In the genomic region with DNA sequence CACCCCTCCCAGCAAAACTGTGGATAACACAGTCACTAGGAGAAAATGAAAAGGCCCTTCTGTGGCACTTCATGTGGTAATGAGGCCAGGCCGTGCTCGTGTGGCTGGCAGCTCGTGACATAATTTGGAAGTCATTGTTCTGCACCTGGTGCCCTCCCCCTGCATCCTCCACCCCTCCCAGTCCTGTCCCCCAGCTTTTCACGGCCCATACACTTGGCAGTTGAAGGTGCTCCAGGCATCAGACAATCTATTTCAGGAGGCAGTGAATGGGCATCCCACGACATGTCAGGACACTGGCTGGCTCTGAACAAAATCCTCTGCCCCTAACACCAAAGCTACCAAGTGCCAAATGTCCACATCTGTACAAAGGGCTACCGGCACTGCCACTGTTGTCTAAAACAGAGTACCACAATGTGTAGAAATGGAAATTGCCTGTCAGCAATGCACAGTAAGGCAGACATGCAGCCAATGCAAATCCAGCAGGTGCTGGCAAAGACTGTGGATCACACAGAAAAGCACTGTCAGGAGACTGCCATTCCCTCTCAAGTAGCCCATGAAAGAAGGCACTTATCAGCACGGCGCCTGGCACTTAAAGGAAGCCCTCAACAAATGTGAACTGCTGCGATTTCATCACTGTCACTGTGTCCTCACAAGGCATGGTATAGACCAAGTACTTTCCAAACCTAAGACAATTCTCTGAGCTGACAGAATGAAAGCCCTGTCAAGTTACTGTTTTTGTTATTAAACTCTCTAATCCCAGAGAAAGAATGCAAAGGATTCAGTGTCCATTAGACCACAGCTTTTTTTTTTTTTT, we compare ENCODE assay signal across 8 cellular contexts. TPM values are rescaled to one million over a fixed set of nuclear protein-coding genes. Genes with fewer than 3 reads are reported as not detected.
DNase-seq lines count a peak whose midpoint lies in the region; ATAC-seq, FAIRE-seq and TF ChIP-seq lines count a peak whose summit lies in the region.

No MANE protein-coding gene starts in this region.

- H3K4me3 ChIP-seq in NT2/D1 (ENCODE audit: insufficient read length, low read depth) (no peak overlapping the region), breast epithelium (peak overlapping the region in 2 of 3 donors; percentile 32 to 58), HepG2 (replicated peaks in 1 of 3; ENCODE audit: insufficient read depth in 1 of 3, low read depth in 2 of 3, low read length in 3 of 3) (peak overlapping the region in 1 of 3 experiments; percentile 31; a peak in 3 of 6 replicates)

- in situ Hi-C loops in HepG2 (cut with HindIII; ENCODE audit: extremely low pct_ligation_motif_present, low pct_unique_long_range_greater_than_20kb), result no loop called here

- peaks cover 34% of the 10 kb centered on the region for H3K36me3 ChIP-seq in NT2/D1 (ENCODE audit: insufficient read depth, insufficient read length, low read length)
- H3K36me3 ChIP-seq in breast epithelium, result no peaks in the 10 kb centered on the region
- H3K36me3 ChIP-seq in HepG2 (replicated peaks in 1 of 2; ENCODE audit: control insufficient read depth in 1 of 2, insufficient read depth in 2 of 2, low read length in 2 of 2), result peaks cover 12 to 29% of the 10 kb centered on the region in 2 experiments

- no peak for TF ChIP-seq POLR2A in breast epithelium (IDR thresholded peaks at IDR 0.05)
- TF ChIP-seq POLR2A in HepG2 (IDR thresholded peaks at IDR 0.05; ENCODE audit: insufficient read depth in 1 of 2, low read depth in 2 of 2, low read length in 2 of 2), result no peak

- H3K79me2 ChIP-seq in HepG2 (ENCODE audit: insufficient read depth, low read length), result peaks cover 84% of the 10 kb centered on the region

- H3K4me2 ChIP-seq in HepG2 (ENCODE audit: low read depth, low read length), result peak overlapping the region; percentile 83

- intact Hi-C loops in breast epithelium (cut with DNase I; ENCODE audit: low total_unique reads), result no loop called here
- intact Hi-C loops in HepG2 (cut with micrococcal nuclease; ENCODE audit: unreplicated experiment), result loop anchor here (2.0 to 5.0 kb wide), 3 partner anchors 27 to 80 kb away; no protein-coding TSS in a partner anchor

- peak; percentile 8 for ATAC-seq in HG03280 (IDR thresholded peaks at IDR 0.05; ENCODE audit: unreplicated experiment)
- peak; percentile 5 for ATAC-seq in HepG2

- WGBS in HepG2 (ENCODE audit: low lambda C conversion rate), result 49% methylated on average over 6 of the region's 9 CpGs

- POLR2A ChIA-PET in HepG2 (lab: Yijun Ruan, JAX), result interaction anchor here (1.1 to 2.2 kb wide), 5 partner anchors 13 to 42 kb away, joined by 3 to 11 read pairs (median 4); no protein-coding TSS in a partner anchor

- peak; percentile 16 for DNase-seq in NCI-H1694 (lab: John Stamatoyannopoulos, UW)
- no peak for DNase-seq in NCI-H1694 treated with DMSO at 0.1 percent for 48 hours (lab: John Stamatoyannopoulos, UW)
- no peak for DNase-seq in NT2/D1 (ENCODE audit: low read depth, low spot score)
- no peak for DNase-seq in breast epithelium (ENCODE audit: low spot score in 2 of 2)
- no peak for DNase-seq in HepG2 (ENCODE audit: low spot score)
- no peak for DNase-seq in urothelium cell line (ENCODE audit: low spot score)

- H3K4me1 ChIP-seq in NT2/D1 (ENCODE audit: insufficient read depth, insufficient read length) (peaks cover 12% of the 10 kb centered on the region), breast epithelium (peaks cover 13 to 47% of the 10 kb centered on the region in 2 donors), HepG2 (ENCODE audit: insufficient read depth, low read length) (peaks cover 55% of the 10 kb centered on the region)

- H3K27ac ChIP-seq in breast epithelium, result peak overlapping the region; percentile 97 to 99
- H3K27ac ChIP-seq in HepG2 (ENCODE audit: extremely low read length, insufficient read depth, low read length), result peak overlapping the region; percentile 86
- H3K27ac ChIP-seq in temporal lobe (ENCODE audit: low read depth, low read length), result peak overlapping the region; percentile 94

- no peak for TF ChIP-seq RAD21 in HepG2 (CRISPR knock-in tag; IDR thresholded peaks at IDR 0.05)

- CTCF ChIA-PET in HepG2 (lab: Yijun Ruan, JAX; ENCODE audit: low intra/inter-chr PET ratio, low total read pairs), result interaction anchor here (1.8 kb wide), 1 partner anchor 27 kb away, joined by 3 read pairs; no protein-coding TSS in a partner anchor

- BruUV-seq in HepG2 (replicated peaks; lab: Mats Ljungman, UMichigan), result no TSS peak

- FAIRE-seq in HepG2 (lab: Jason Lieb, UNC) (no peak), urothelium cell line (lab: Jason Lieb, UNC) (no peak)

- H3K9me3 ChIP-seq in NT2/D1 (ENCODE audit: insufficient read depth, low read length), result no peaks in the 10 kb centered on the region
- H3K9me3 ChIP-seq in breast epithelium, result no peaks in the 10 kb centered on the region
- no peaks in the 10 kb centered on the region for H3K9me3 ChIP-seq in HepG2 (ENCODE audit: low read length)

- H3K9ac ChIP-seq in NT2/D1 (ENCODE audit: insufficient read length, low read depth) (peak overlapping the region; percentile 61), HepG2 (ENCODE audit: insufficient read depth, low read depth, low read length) (peak overlapping the region; percentile 55)

- TF ChIP-seq CTCF in breast epithelium (IDR thresholded peaks at IDR 0.05), result no peak
- no peak for TF ChIP-seq CTCF in HepG2 (CRISPR knock-in tag; IDR thresholded peaks at IDR 0.05)

- H2AFZ ChIP-seq in HepG2 (ENCODE audit: low read length), result no peak overlapping the region

- H4K20me1 ChIP-seq in HepG2 (ENCODE audit: insufficient read depth, low read length), result no peaks in the 10 kb centered on the region; the same call in 1 of the 2 replicates

- H3K27me3 ChIP-seq in NT2/D1 (ENCODE audit: insufficient read depth, insufficient read length), result no peaks in the 10 kb centered on the region
- H3K27me3 ChIP-seq in breast epithelium, result no peaks in the 10 kb centered on the region
- H3K27me3 ChIP-seq in HepG2 (ENCODE audit: control insufficient read depth in 1 of 2, insufficient read depth in 2 of 2, low read length in 2 of 2), result no peaks in the 10 kb centered on the region

- TF ChIP-seq EP300 in HepG2 (IDR thresholded peaks at IDR 0.05; ENCODE audit: low read depth in 2 of 2, low read length in 2 of 2), result no peak
- no peak for TF ChIP-seq EP300 in HepG2 (CRISPR knock-in tag; IDR thresholded peaks at IDR 0.05; ENCODE audit: borderline replicate concordance)

RNA-seq across cellular contexts. Expression of a gene that starts 39.1 kb away (rescaled TPM):
- total RNA-seq in breast epithelium (100 to 1,000 TPM; 121 to 155 (median 149) TPM), HepG2 (2016; rRNA removed; fragmentation: Illumina TruSeq; extraction: Trizol) (73.7 and 128 TPM in 2 replicates), temporal lobe (139 TPM)
- total RNA-seq in HepG2 (2016; cell fraction: cytosol; rRNA removed; fragmentation: Illumina TruSeq; extraction: Trizol; ENCODE audit: low read depth), result 21.0 and 28.0 TPM in 2 replicates
- 70.7 and 135 TPM in 2 replicates for total RNA-seq in HepG2 (2016; cell fraction: insoluble cytoplasmic fraction; rRNA removed; fragmentation: Illumina TruSeq; extraction: Trizol)
- 29.9 and 30.4 TPM in 2 replicates for total RNA-seq in HepG2 (2016; cell fraction: membrane; rRNA removed; fragmentation: Illumina TruSeq; extraction: Trizol)
- 66.4 and 67.4 TPM in 2 replicates for total RNA-seq in HepG2 (2016; cell fraction: nucleus; rRNA removed; fragmentation: Illumina TruSeq; extraction: Trizol)
- polyA plus RNA-seq in HepG2 (2011; rRNA removed), result 116 and 131 TPM in 2 replicates
- polyA plus RNA-seq in HepG2 (2011; cell fraction: cytosol; rRNA removed), result 95.2 and 104 TPM in 2 replicates
- polyA plus RNA-seq in HepG2 (2011; cell fraction: nucleus; rRNA removed), result 66.8 and 86.4 TPM in 2 replicates
- 68.8 and 74.2 TPM in 2 replicates for polyA plus RNA-seq in HepG2 (2012)
- 5.3 and 6.6 TPM in 2 replicates for polyA plus RNA-seq in HepG2 (2016; cell fraction: cytosol; fragmentation: Illumina TruSeq; extraction: Trizol; ENCODE audit: low read depth)
- polyA plus RNA-seq in HepG2 (2016; cell fraction: insoluble cytoplasmic fraction; fragmentation: Illumina TruSeq; extraction: Trizol; ENCODE audit: low read depth), result 202 and 219 TPM in 2 replicates
- polyA plus RNA-seq in HepG2 (2016; cell fraction: membrane; fragmentation: Illumina TruSeq; extraction: Trizol; ENCODE audit: low read depth), result 17.3 and 18.7 TPM in 2 replicates
- polyA plus RNA-seq in HepG2 (2016; cell fraction: nucleus; fragmentation: Illumina TruSeq; extraction: Trizol; ENCODE audit: insufficient read depth, low read depth), result 93.1 and 94.0 TPM in 2 replicates
- 321 and 493 TPM in 2 replicates for polyA minus RNA-seq in HepG2 (2011; rRNA and poly(A)+ RNA removed; ENCODE audit: low replicate concordance)
- polyA minus RNA-seq in HepG2 (2011; cell fraction: cytosol; rRNA and poly(A)+ RNA removed), result 108 and 148 TPM in 2 replicates
- 132 and 144 TPM in 2 replicates for polyA minus RNA-seq in HepG2 (2011; cell fraction: nucleus; rRNA and poly(A)+ RNA removed)

RNA-seq across cellular contexts. Expression of a gene that starts 58.5 kb away (rescaled TPM):
- 10 to 100 TPM in 1 of 3 donors, 1 to 10 TPM in 2; 5.2 to 16.6 (median 6.7) TPM for total RNA-seq in breast epithelium
- not detected in 2 replicates for total RNA-seq in HepG2 (2016; rRNA removed; fragmentation: Illumina TruSeq; extraction: Trizol)
- not detected in 2 replicates for total RNA-seq in HepG2 (2016; cell fraction: cytosol; rRNA removed; fragmentation: Illumina TruSeq; extraction: Trizol; ENCODE audit: low read depth)
- total RNA-seq in HepG2 (2016; cell fraction: insoluble cytoplasmic fraction; rRNA removed; fragmentation: Illumina TruSeq; extraction: Trizol), result not detected in 2 replicates
- total RNA-seq in HepG2 (2016; cell fraction: membrane; rRNA removed; fragmentation: Illumina TruSeq; extraction: Trizol), result not detected in 2 replicates
- total RNA-seq in HepG2 (2016; cell fraction: nucleus; rRNA removed; fragmentation: Illumina TruSeq; extraction: Trizol), result not detected in 2 replicates
- 0.07 and 0.12 TPM in 2 replicates for polyA plus RNA-seq in HepG2 (2011; rRNA removed)
- 0.07 and 0.08 TPM in 2 replicates for polyA plus RNA-seq in HepG2 (2011; cell fraction: cytosol; rRNA removed)
- 0.14 and 0.16 TPM in 2 replicates for polyA plus RNA-seq in HepG2 (2011; cell fraction: nucleus; rRNA removed)
- polyA plus RNA-seq in HepG2 (2012), result not detected in 2 replicates
- polyA plus RNA-seq in HepG2 (2016; cell fraction: cytosol; fragmentation: Illumina TruSeq; extraction: Trizol; ENCODE audit: low read depth), result not detected in 2 replicates
- polyA plus RNA-seq in HepG2 (2016; cell fraction: insoluble cytoplasmic fraction; fragmentation: Illumina TruSeq; extraction: Trizol; ENCODE audit: low read depth), result 0.10 TPM in 1 of 2 replicates, not detected in the other
- polyA plus RNA-seq in HepG2 (2016; cell fraction: membrane; fragmentation: Illumina TruSeq; extraction: Trizol; ENCODE audit: low read depth), result not detected in 2 replicates
- polyA plus RNA-seq in HepG2 (2016; cell fraction: nucleus; fragmentation: Illumina TruSeq; extraction: Trizol; ENCODE audit: insufficient read depth, low read depth), result not detected in 2 replicates
- polyA minus RNA-seq in HepG2 (2011; rRNA and poly(A)+ RNA removed; ENCODE audit: low replicate concordance), result 0.26 and 2.7 TPM in 2 replicates
- polyA minus RNA-seq in HepG2 (2011; cell fraction: cytosol; rRNA and poly(A)+ RNA removed), result not detected in 2 replicates
- not detected in 2 replicates for polyA minus RNA-seq in HepG2 (2011; cell fraction: nucleus; rRNA and poly(A)+ RNA removed)
- 1.2 TPM for total RNA-seq in temporal lobe
